In genomic region chr12:60209521-60209920, GRCh38 we compare ENCODE assay signal across 17 cellular contexts.
DNase-seq lines count a peak whose midpoint lies in the region; ATAC-seq, FAIRE-seq and TF ChIP-seq lines count a peak whose summit lies in the region.
"Had no signal": no experiment of that assay in that cellular context is flagged by ENCODE, and none has a peak within 500 bp of the region (broad histone marks: within the 10 kb centered on the region; RNA-seq: fewer than 3 reads in every experiment).

No MANE protein-coding gene starts in this region.

- ATAC-seq in A549 = peak; percentile 34 to 36; a peak in 1 of 6 replicates
- ATAC-seq in PC-3 = peak; percentile 37
- peak; percentile 67 for ATAC-seq in foreskin keratinocyte
- no peak for ATAC-seq in Right ventricle myocardium superior (ENCODE audit: poor library complexity)

- no peaks in the 10 kb centered on the region for H4K20me1 ChIP-seq in PC-3 (ENCODE audit: low read length)

- no peak overlapping the region for H3K27ac ChIP-seq in A549
- H3K27ac ChIP-seq in PC-3 (ENCODE audit: low read length) = no peak overlapping the region
- H3K27ac ChIP-seq in foreskin keratinocyte = peak overlapping the region; percentile 27
- H3K27ac ChIP-seq: Peyer's patch, SJSA1 had no signal

- no peaks in the 10 kb centered on the region for H3K9me3 ChIP-seq in A549
- H3K9me3 ChIP-seq in PC-3 (ENCODE audit: low read length) = 0 out of 2 replicates have a peak, but pooled peaks cover 9% of the 10 kb centered on the region
- H3K9me3 ChIP-seq: Peyer's patch, SJSA1 had no signal

- CTCF ChIA-PET in A549 (lab: Yijun Ruan, JAX) (interaction anchor here (0.5 kb wide), 1 partner anchor 243 kb away, joined by 4 read pairs; no protein-coding TSS in a partner anchor), PC-3 (lab: Charles Lee) (no interaction called here)

- TF ChIP-seq EP300 in A549 (IDR thresholded peaks at IDR 0.05) = no peak

- no peak for DNase-seq in A549 (ENCODE audit: low read depth in 1 of 2, low spot score in 1 of 2)
- peak; percentile 24 for DNase-seq in DMS53 treated with DMSO at 0.1 percent for 48 hours (lab: John Stamatoyannopoulos, UW; ENCODE audit: unreplicated experiment)
- peak; percentile 5 for DNase-seq in PC-3
- no peak for DNase-seq in foreskin keratinocyte
- no peak for DNase-seq in Right ventricle myocardium superior
- no peak for DNase-seq in G401 (ENCODE audit: low spot score)
- no peak for DNase-seq in middle frontal gyrus (ENCODE audit: extremely low spot score, low spot score)
- DNase-seq: CD4-positive, CD25-positive, alpha-beta regulatory T cell; DND-41; NCI-H1417; NCI-H1694 treated with DMSO at 0.1 percent for 48 hours; NCI-H446 treated with DMSO at 0.1 percent for 48 hours; NK-92 treated with Interleukin-12 subunit alpha and Interleukin-12 subunit beta, amount 100 ng/mL, for 24 hours; Peyer's patch had no signal

- H2AFZ ChIP-seq in PC-3 (ENCODE audit: low read length) = peak overlapping the region; percentile 88

- FAIRE-seq in A549 (lab: Jason Lieb, UNC) = no peak
- FAIRE-seq: GM12891, HTR-8/SVneo had no signal

- no peaks in the 10 kb centered on the region for H3K27me3 ChIP-seq in PC-3 (ENCODE audit: low read length)
- no peaks in the 10 kb centered on the region for H3K27me3 ChIP-seq in foreskin keratinocyte
- H3K27me3 ChIP-seq: Peyer's patch had no signal

- no peaks in the 10 kb centered on the region for H3K9me2 ChIP-seq in PC-3 (replicated peaks; ENCODE audit: low read length)

- intact Hi-C loops in PC-3 (cut with micrococcal nuclease) (no loop called here), Right ventricle myocardium superior (cut with DNase I) (no loop called here)

- POLR2A ChIA-PET in A549 (lab: Yijun Ruan, JAX) = no interaction called here
- POLR2A ChIA-PET in PC-3 (lab: Charles Lee; ENCODE audit: unreplicated experiment) = no interaction called here

- H3F3A ChIP-seq in PC-3 (ENCODE audit: low read length, unreplicated experiment) = no peaks in the 10 kb centered on the region

- no peaks in the 10 kb centered on the region for H3K79me2 ChIP-seq in PC-3 (ENCODE audit: low read length)

- BruUV-seq in PC-3 (replicated peaks; lab: Mats Ljungman, UMichigan) = no TSS peak

- in situ Hi-C loops in G401 (cut with HindIII; ENCODE audit: low sequenced_read_pairs) = no loop called here

- no peaks in the 10 kb centered on the region for H3K36me3 ChIP-seq in PC-3 (ENCODE audit: low read depth, low read length)
- H3K36me3 ChIP-seq: Peyer's patch, SJSA1 had no signal

- TF ChIP-seq RAD21 in A549 (conservative IDR thresholded peaks at IDR 0.05 in 1 of 2, IDR thresholded peaks at IDR 0.05 in 1 of 2) = no peak

- H3K9ac ChIP-seq in PC-3 (ENCODE audit: low read length) = no peak overlapping the region

- peak overlapping the region; percentile 19; the same call in 1 of the 3 replicates for H3K4me3 ChIP-seq in A549
- peak overlapping the region; percentile 60 for H3K4me3 ChIP-seq in PC-3 (ENCODE audit: low read length)
- H3K4me3 ChIP-seq: Peyer's patch, SJSA1 had no signal

- TF ChIP-seq CTCF in A549 (IDR thresholded peaks at IDR 0.05) (no peak), PC-3 (conservative IDR thresholded peaks at IDR 0.05; ENCODE audit: low read depth, low read length) (no peak), foreskin keratinocyte (conservative IDR thresholded peaks at IDR 0.05) (no peak)

- H3K4me1 ChIP-seq in A549 (peaks cover 13% of the 10 kb centered on the region), PC-3 (ENCODE audit: insufficient read depth, low read length) (peaks cover 12% of the 10 kb centered on the region; the same call in 1 of the 2 replicates), foreskin keratinocyte (no peaks in the 10 kb centered on the region)
- H3K4me1 ChIP-seq: Peyer's patch, SJSA1 had no signal

- H3K4me2 ChIP-seq in A549 = peak overlapping the region; percentile 66
- peak overlapping the region; percentile 79 for H3K4me2 ChIP-seq in PC-3 (ENCODE audit: low read length)

- no peak for TF ChIP-seq POLR2A in A549 (IDR thresholded peaks at IDR 0.05; ENCODE audit: low read length)

TF ChIP-seq in A549, 52 proteins besides CTCF, POLR2A, EP300 and RAD21:
- no peak for TF ChIP-seq CHD2 (IDR thresholded peaks at IDR 0.05; ENCODE audit: low read length, partially characterized antibody)
- no peak for TF ChIP-seq JUN (IDR thresholded peaks at IDR 0.05)
- no peak for TF ChIP-seq KDM1A (IDR thresholded peaks at IDR 0.05; ENCODE audit: low read depth)
- TF ChIP-seq HMGXB4 (CRISPR knock-in tag; IDR thresholded peaks at IDR 0.05; ENCODE audit: borderline replicate concordance) = no peak
- TF ChIP-seq CBX2 (IDR thresholded peaks at IDR 0.05; ENCODE audit: borderline replicate concordance, low read depth) = no peak
- no peak for TF ChIP-seq RARB (CRISPR knock-in tag; IDR thresholded peaks at IDR 0.05)
- TF ChIP-seq ZC3H11A (IDR thresholded peaks at IDR 0.05) = no peak

Comparison
In these comparisons a context has a peak if more than half of its experiments do, and no peak if none do; other contexts are left out.
1. DNase-seq: peak in DMS53 treated with DMSO at 0.1 percent for 48 hours (single experiment) and PC-3 (single experiment); none in A549 (0 of 2), foreskin keratinocyte (0 of 2), Right ventricle myocardium superior (single experiment), G401 (single experiment) and middle frontal gyrus (single experiment).